In the genomic region with DNA sequence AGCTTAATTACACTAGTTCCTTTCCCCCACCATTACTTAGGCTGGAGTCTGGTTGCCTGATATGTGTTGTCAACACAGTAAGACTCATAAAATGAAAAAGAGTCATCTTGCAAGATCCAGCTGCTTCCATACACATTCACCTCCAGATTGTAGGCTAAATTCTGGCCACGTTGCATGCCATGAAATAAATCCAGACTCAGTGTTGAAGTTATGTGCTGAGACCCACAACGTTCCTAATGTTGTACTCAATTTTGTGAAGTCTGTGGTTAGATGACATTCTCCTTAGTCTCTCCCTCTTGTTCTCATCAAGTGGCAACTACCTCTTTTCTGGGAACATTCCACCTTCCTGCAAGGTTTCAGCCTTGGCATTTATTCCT, we compare ENCODE assay signal across 17 cellular contexts.
DNase-seq lines count a peak whose midpoint lies in the region; FAIRE-seq and TF ChIP-seq lines count a peak whose summit lies in the region.
"Had no signal": no experiment of that assay in that cellular context is flagged by ENCODE, and none has a peak within 500 bp of the region (broad histone marks: within the 10 kb centered on the region; RNA-seq: fewer than 3 reads in every experiment).

No MANE protein-coding gene starts in this region.

- H4K91ac ChIP-seq in mesenchymal stem cell (ENCODE audit: low read length), result no peak overlapping the region

- H3K18ac ChIP-seq in mesenchymal stem cell (ENCODE audit: low read depth in 1 of 2, low read length in 2 of 2), result no peak overlapping the region

- no peaks in the 10 kb centered on the region for H3K79me1 ChIP-seq in mesenchymal stem cell (replicated peaks; ENCODE audit: low read length, poor library complexity, severe bottlenecking)

- no peaks in the 10 kb centered on the region for H4K20me1 ChIP-seq in astrocyte (ENCODE audit: insufficient read depth, low read length)

- H3K79me2 ChIP-seq in astrocyte (ENCODE audit: insufficient read depth, low read length), result no peaks in the 10 kb centered on the region

- H3K36me3 ChIP-seq in astrocyte (ENCODE audit: insufficient read depth, low read length) (no peaks in the 10 kb centered on the region), mesenchymal stem cell (ENCODE audit: control insufficient read depth in 1 of 2, insufficient read depth in 2 of 2, low read depth in 1 of 2, low read length in 2 of 2) (no peaks in the 10 kb centered on the region), skeletal muscle satellite cell (ENCODE audit: insufficient read depth, low read length) (no peaks in the 10 kb centered on the region), colonic mucosa (no peaks in the 10 kb centered on the region)
- H3K36me3 ChIP-seq: upper lobe of right lung had no signal

- H2AFZ ChIP-seq in astrocyte (ENCODE audit: low read depth, low read length), result no peak overlapping the region
- H2AFZ ChIP-seq in mesenchymal stem cell (ENCODE audit: low read depth, low read length), result no peak overlapping the region

- H4K8ac ChIP-seq in mesenchymal stem cell (ENCODE audit: low read length), result no peak overlapping the region

- no peak overlapping the region for H2BK5ac ChIP-seq in mesenchymal stem cell (ENCODE audit: low read depth, low read length, poor library complexity, severe bottlenecking)

- TF ChIP-seq CTCF in astrocyte (IDR thresholded peaks at IDR 0.05; ENCODE audit: insufficient read depth, low read depth, low read length) (no peak), colonic mucosa (IDR thresholded peaks at IDR 0.05) (no peak)

- H3K4me3 ChIP-seq in astrocyte (ENCODE audit: insufficient read depth, low read depth, low read length) (no peak overlapping the region), mesenchymal stem cell (ENCODE audit: insufficient read depth in 1 of 2, low read depth in 1 of 2, low read length in 2 of 2) (no peak overlapping the region), skeletal muscle satellite cell (ENCODE audit: low read length) (peak overlapping the region; percentile 37), colonic mucosa (no peak overlapping the region)
- H3K4me3 ChIP-seq: upper lobe of right lung had no signal

- H3K27me3 Mint-ChIP-seq in astrocyte (ENCODE audit: low read depth, unreplicated experiment), result peaks cover 3% of the 10 kb centered on the region

- H3K9me3 Mint-ChIP-seq in astrocyte (ENCODE audit: unreplicated experiment), result no peaks in the 10 kb centered on the region
- H3K9me3 Mint-ChIP-seq: CD4-positive, alpha-beta T cell; H9; T-helper 2 cell treated with Interferon-gamma antibody and Interleukin-4, amounts not matched to agents 5 μg/mL and 100 μg/mL, for 36 hours had no signal

- H3K9me3 ChIP-seq in astrocyte (ENCODE audit: insufficient read depth, low read depth, low read length) (no peaks in the 10 kb centered on the region), mesenchymal stem cell (ENCODE audit: control insufficient read depth, low read length) (no peaks in the 10 kb centered on the region), skeletal muscle satellite cell (replicated peaks; ENCODE audit: low read length) (no peaks in the 10 kb centered on the region), colonic mucosa (no peaks in the 10 kb centered on the region)
- H3K9me3 ChIP-seq: upper lobe of right lung had no signal

- no peak overlapping the region for H2BK120ac ChIP-seq in mesenchymal stem cell (ENCODE audit: low read depth, low read length)

- no peak overlapping the region for H2BK15ac ChIP-seq in mesenchymal stem cell (ENCODE audit: low read depth, poor library complexity, severe bottlenecking)

- H3K36me3 Mint-ChIP-seq in astrocyte (ENCODE audit: low read depth, unreplicated experiment), result no peaks in the 10 kb centered on the region
- H3K36me3 Mint-ChIP-seq: activated CD8-positive, alpha-beta memory T cell treated with anti-CD3 and anti-CD28 coated beads, Interleukin-2, amount 10 ng/mL, durations not matched to agents 7 days and 5 days had no signal

- H3K9ac ChIP-seq in astrocyte (ENCODE audit: low read length) (no peak overlapping the region), mesenchymal stem cell (ENCODE audit: low read length) (no peak overlapping the region), skeletal muscle satellite cell (ENCODE audit: low read depth, low read length) (peak overlapping the region; percentile 78), colonic mucosa (ENCODE audit: low read depth in 2 of 2, low read length in 2 of 2) (no peak overlapping the region)

- no peak overlapping the region for H2AK5ac ChIP-seq in mesenchymal stem cell (ENCODE audit: low read length, severe bottlenecking)

- H3K23ac ChIP-seq in mesenchymal stem cell (ENCODE audit: low read length in 2 of 2), result no peak overlapping the region

- H3K4me1 Mint-ChIP-seq in astrocyte (ENCODE audit: low read depth, unreplicated experiment), result peaks cover 21% of the 10 kb centered on the region
- H3K4me1 Mint-ChIP-seq: H9 had no signal

- H2BK12ac ChIP-seq in mesenchymal stem cell (ENCODE audit: low read length in 2 of 2), result no peak overlapping the region

- H3K4me3 Mint-ChIP-seq in astrocyte (ENCODE audit: unreplicated experiment), result peak overlapping the region; percentile 5
- H3K4me3 Mint-ChIP-seq: activated CD8-positive, alpha-beta memory T cell treated with anti-CD3 and anti-CD28 coated beads, Interleukin-2, amount 10 ng/mL, durations not matched to agents 7 days and 5 days; CD4-positive, alpha-beta T cell; H9; T-helper 2 cell treated with Interferon-gamma antibody and Interleukin-4, amounts not matched to agents 5 μg/mL and 100 μg/mL, for 36 hours had no signal

- peak overlapping the region; percentile 49 for H3K27ac ChIP-seq in astrocyte (ENCODE audit: low read depth, low read length)
- no peak overlapping the region for H3K27ac ChIP-seq in mesenchymal stem cell (ENCODE audit: low read length, poor library complexity, severe bottlenecking)
- H3K27ac ChIP-seq in colonic mucosa, result no peak overlapping the region
- H3K27ac ChIP-seq: 22Rv1, upper lobe of right lung had no signal

- WGBS in mesenchymal stem cell, result 0% methylated on average over 2 of the region's 2 CpGs

- no peak for FAIRE-seq in astrocyte (lab: Jason Lieb, UNC)

- H3K27ac Mint-ChIP-seq in astrocyte (ENCODE audit: unreplicated experiment), result peak overlapping the region; percentile 82
- H3K27ac Mint-ChIP-seq: activated CD8-positive, alpha-beta memory T cell treated with anti-CD3 and anti-CD28 coated beads, Interleukin-2, amount 10 ng/mL, durations not matched to agents 7 days and 5 days; CD4-positive, alpha-beta T cell; H9; T-helper 2 cell treated with Interferon-gamma antibody and Interleukin-4, amounts not matched to agents 5 μg/mL and 100 μg/mL, for 36 hours had no signal

- H3K27me3 ChIP-seq in astrocyte (ENCODE audit: insufficient read depth, low read length) (no peaks in the 10 kb centered on the region), mesenchymal stem cell (ENCODE audit: control insufficient read depth in 1 of 2, insufficient read depth in 1 of 2, low read length in 2 of 2) (no peaks in the 10 kb centered on the region), skeletal muscle satellite cell (ENCODE audit: control insufficient read depth, insufficient read depth, low read length) (no peaks in the 10 kb centered on the region), colonic mucosa (no peaks in the 10 kb centered on the region)
- H3K27me3 ChIP-seq: upper lobe of right lung had no signal

- intact Hi-C loops in colonic mucosa (cut with DNase I), result no loop called here

- H3K4ac ChIP-seq in mesenchymal stem cell (ENCODE audit: low read depth in 1 of 2, low read length in 2 of 2), result no peak overlapping the region

- no peak overlapping the region for H3K4me2 ChIP-seq in astrocyte (ENCODE audit: low read length)
- H3K4me2 ChIP-seq in mesenchymal stem cell (ENCODE audit: low read length, poor library complexity, severe bottlenecking), result no peak overlapping the region
- H3K4me2 ChIP-seq in skeletal muscle satellite cell (ENCODE audit: low read length), result peak overlapping the region; percentile 46

- H3K4me1 ChIP-seq in astrocyte (ENCODE audit: insufficient read depth, low read length), result no peaks in the 10 kb centered on the region
- peaks cover 1% of the 10 kb centered on the region for H3K4me1 ChIP-seq in mesenchymal stem cell (ENCODE audit: control insufficient read depth, insufficient read depth, low read depth, low read length)
- H3K4me1 ChIP-seq in skeletal muscle satellite cell (ENCODE audit: control insufficient read depth, insufficient read depth, low read length), result peaks cover 9% of the 10 kb centered on the region
- H3K4me1 ChIP-seq in colonic mucosa, result no peaks in the 10 kb centered on the region
- H3K4me1 ChIP-seq: upper lobe of right lung had no signal

- peak; percentile 59 for DNase-seq in DMS 273 (lab: John Stamatoyannopoulos, UW; ENCODE audit: unreplicated experiment)
- no peak for DNase-seq in DMS 273 treated with DMSO at 0.1 percent for 48 hours (lab: John Stamatoyannopoulos, UW)
- DNase-seq in astrocyte (ENCODE audit: low read depth), result peak; percentile 39
- DNase-seq in mesenchymal stem cell, result peak; percentile 88
- DNase-seq in effector CD4-positive, alpha-beta T cell, result no peak
- no peak for DNase-seq in colonic mucosa
- DNase-seq in HK-2 (ENCODE audit: unreplicated experiment), result no peak
- DNase-seq: activated CD4-positive, CD25-positive, alpha-beta regulatory T cell treated with anti-CD3 and anti-CD28 coated beads, Interleukin-2, amount 50 U/mL, for 72 hours; activated CD8-positive, alpha-beta memory T cell treated with anti-CD3 and anti-CD28 coated beads, Interleukin-2, amount 10 ng/mL, durations not matched to agents 7 days and 5 days; CD4-positive, alpha-beta T cell; H9; NCI-H1930; stimulated activated naive CD4-positive, alpha-beta T cell treated with Interleukin-2 at 50 U/mL for 16 hours; upper lobe of right lung had no signal

- H3K14ac ChIP-seq in mesenchymal stem cell (ENCODE audit: low read length in 2 of 2), result no peak overlapping the region

Comparison
In these comparisons a context has a peak if more than half of its experiments do, and no peak if none do; other contexts are left out.
1. DNase-seq: peak in DMS 273 (single experiment), astrocyte (single experiment) and mesenchymal stem cell (single experiment); none in DMS 273 treated with DMSO at 0.1 percent for 48 hours (single experiment), effector CD4-positive, alpha-beta T cell (single experiment), colonic mucosa (single experiment) and HK-2 (single experiment).